Comparison of ENCODE assay signal across 8 cellular contexts in genomic region chr11:22624742-22625447, GRCh38. TPM values are rescaled to one million over a fixed set of nuclear protein-coding genes. Genes with fewer than 3 reads are reported as not detected.
DNase-seq lines count a peak whose midpoint lies in the region; ATAC-seq and TF ChIP-seq lines count a peak whose summit lies in the region.

No MANE protein-coding gene starts in this region.

- H3K27ac ChIP-seq in GM23338 (ENCODE audit: low read depth) (peak overlapping the region; percentile 99), heart right ventricle (peak overlapping the region; percentile 60 to 94 (median 85))

- H3K4me3 Mint-ChIP-seq in GM23338: peak overlapping the region; percentile 96
- H3K4me3 Mint-ChIP-seq in activated naive CD8-positive, alpha-beta T cell treated with anti-CD3 and anti-CD28 coated beads, Interleukin-2, amount 50 U/mL, for 24 hours: peak overlapping the region; percentile 95

- H3K9me2 ChIP-seq in GM23338 (ENCODE audit: insufficient read depth): no peaks in the 10 kb centered on the region

- peak overlapping the region; percentile 100 for H3K27ac Mint-ChIP-seq in GM23338
- peak overlapping the region; percentile 97 for H3K27ac Mint-ChIP-seq in activated naive CD8-positive, alpha-beta T cell treated with anti-CD3 and anti-CD28 coated beads, Interleukin-2, amount 50 U/mL, for 24 hours

- TF ChIP-seq CTCF in GM23338 (conservative IDR thresholded peaks at IDR 0.05; ENCODE audit: low read depth in 2 of 2) (peak; percentile 41 to 60), heart right ventricle (IDR thresholded peaks at IDR 0.05) (peak in 7 of 9 donors; percentile 2 to 68 (median 51))

- peak overlapping the region; percentile 88 for H3K4me2 ChIP-seq in GM23338

- H2AFZ ChIP-seq in GM23338: peak overlapping the region; percentile 89; the same call in 1 of the 2 replicates

- peak; percentile 49 for DNase-seq in GM03348 (ENCODE audit: low spot score)
- peak; percentile 90 for DNase-seq in GM23338 (ENCODE audit: low spot score)
- DNase-seq in LHCN-M2 (ENCODE audit: low read depth): peak; percentile 44
- peak; percentile 47 for DNase-seq in RPMI7951 (ENCODE audit: low read depth)
- DNase-seq in activated naive CD8-positive, alpha-beta T cell treated with anti-CD3 and anti-CD28 coated beads, Interleukin-2, amount 50 U/mL, for 24 hours: peak; percentile 66
- peak; percentile 55 to 57 for DNase-seq in heart right ventricle
- DNase-seq in posterior vena cava (ENCODE audit: low spot score): peak; percentile 86
- DNase-seq in GDM1 (lab: John Stamatoyannopoulos, UW): no peak

- peak overlapping the region; percentile 67 for H3K4me3 ChIP-seq in GM23338
- H3K4me3 ChIP-seq in heart right ventricle: peak overlapping the region; percentile 37 to 98 (median 84)

- H3K9me3 ChIP-seq in heart right ventricle: no peaks in the 10 kb centered on the region

- 0 out of 2 replicates have a peak, but pooled peaks cover 5% of the 10 kb centered on the region for H3F3A ChIP-seq in GM23338 (replicated peaks; ENCODE audit: low read depth)

- peaks cover 4% of the 10 kb centered on the region for H3K36me3 Mint-ChIP-seq in GM23338 (ENCODE audit: low read depth)
- peaks cover 33% of the 10 kb centered on the region for H3K36me3 Mint-ChIP-seq in activated naive CD8-positive, alpha-beta T cell treated with anti-CD3 and anti-CD28 coated beads, Interleukin-2, amount 50 U/mL, for 24 hours (ENCODE audit: low read depth)

- no peaks in the 10 kb centered on the region for H3K27me3 ChIP-seq in GM23338 (ENCODE audit: insufficient read depth)
- H3K27me3 ChIP-seq in heart right ventricle: no peaks in the 10 kb centered on the region

- H3K4me1 Mint-ChIP-seq in GM23338: peaks cover 16% of the 10 kb centered on the region; the same call in 2 of the 3 replicates
- peaks cover 40% of the 10 kb centered on the region for H3K4me1 Mint-ChIP-seq in activated naive CD8-positive, alpha-beta T cell treated with anti-CD3 and anti-CD28 coated beads, Interleukin-2, amount 50 U/mL, for 24 hours

- WGBS in heart right ventricle, 2 donors: 3 to 4% methylated on average over 31 of the region's 31 CpGs

- no peaks in the 10 kb centered on the region for H3K27me3 Mint-ChIP-seq in GM23338 (ENCODE audit: insufficient read depth, low read depth, poor library complexity)
- no peaks in the 10 kb centered on the region for H3K27me3 Mint-ChIP-seq in activated naive CD8-positive, alpha-beta T cell treated with anti-CD3 and anti-CD28 coated beads, Interleukin-2, amount 50 U/mL, for 24 hours

- intact Hi-C loops in heart right ventricle (cut with DNase I): loop anchor here in 3 of 10 donors (2.0 to 10.0 kb wide), 4 partner anchors 102 to 192 kb away; no protein-coding TSS in a partner anchor
- intact Hi-C loops in posterior vena cava (cut with DNase I): no loop called here

- H3K4me1 ChIP-seq in GM23338 (ENCODE audit: insufficient read depth): peaks cover 21% of the 10 kb centered on the region
- H3K4me1 ChIP-seq in heart right ventricle: peaks cover 0 to 22% (median 18%) of the 10 kb centered on the region in 9 donors

- peaks cover 28% of the 10 kb centered on the region for H3K79me2 ChIP-seq in GM23338 (replicated peaks; ENCODE audit: insufficient read depth)

- H3K36me3 ChIP-seq in GM23338 (ENCODE audit: insufficient read depth) (no peaks in the 10 kb centered on the region), heart right ventricle (no peaks in the 10 kb centered on the region)

- H3K9me3 Mint-ChIP-seq in GM23338: no peaks in the 10 kb centered on the region
- peaks cover 2% of the 10 kb centered on the region for H3K9me3 Mint-ChIP-seq in activated naive CD8-positive, alpha-beta T cell treated with anti-CD3 and anti-CD28 coated beads, Interleukin-2, amount 50 U/mL, for 24 hours

- H4K20me1 ChIP-seq in GM23338 (replicated peaks; ENCODE audit: insufficient read depth): no peaks in the 10 kb centered on the region; the same call in 1 of the 2 replicates

- ATAC-seq in GM23338 (peak; percentile 80), heart right ventricle (peak; percentile 71 to 92 (median 82))
- ATAC-seq in activated naive CD8-positive, alpha-beta T cell treated with anti-CD3 and anti-CD28 coated beads, Interleukin-2, amount 50 U/mL, for 24 hours: peak; percentile 58

TF ChIP-seq in GM23338, 12 proteins besides CTCF, POLR2A, EP300 and RAD21 (continues in another document):
- TF ChIP-seq ETS1 (IDR thresholded peaks at IDR 0.05): no peak; the same call in 1 of the 2 replicates
- TF ChIP-seq EZH2phosphoT487 (IDR thresholded peaks at IDR 0.05; ENCODE audit: unreplicated experiment): no peak

RNA-seq across cellular contexts. Expression of gene FANCF, which starts 0.7 kb away (rescaled TPM):
- total RNA-seq in GM23338 (2014; rRNA removed; shearing (Covaris generic)): 31.8 and 34.6 TPM in 2 replicates
- 17.0 and 18.8 TPM in 2 replicates for polyA plus RNA-seq in GM23338 (2016; fragmentation: Nextera tagmentation; extraction: Ambion mirVana)
- total RNA-seq in LHCN-M2 (2014; rRNA removed): 8.6 and 9.1 TPM in 2 replicates
- polyA plus RNA-seq in LHCN-M2 (2012): 3.1 TPM
- total RNA-seq in RPMI7951 (2014; rRNA removed; shearing (Covaris generic)): 7.3 and 9.5 TPM in 2 replicates
- total RNA-seq in heart right ventricle: 1 to 10 TPM; 3.1 to 7.6 (median 4.8) TPM
- 1 to 10 TPM; 3.5 to 4.4 TPM for polyA plus RNA-seq in heart right ventricle
- 1 to 10 TPM; 5.1 to 5.6 TPM for total RNA-seq in posterior vena cava

RNA-seq across cellular contexts. Expression of gene GAS2, which starts 41.5 kb away (rescaled TPM):
- 5.0 and 6.7 TPM in 2 replicates for total RNA-seq in GM23338 (2014; rRNA removed; shearing (Covaris generic))
- 1.4 and 2.6 TPM in 2 replicates for polyA plus RNA-seq in GM23338 (2016; fragmentation: Nextera tagmentation; extraction: Ambion mirVana)
- 0.40 and 1.6 TPM in 2 replicates for total RNA-seq in LHCN-M2 (2014; rRNA removed)
- polyA plus RNA-seq in LHCN-M2 (2012): 0.46 TPM
- 1.1 TPM in 1 of 2 replicates, not detected in the other for total RNA-seq in RPMI7951 (2014; rRNA removed; shearing (Covaris generic))
- 10 to 100 TPM in 8 of 10 donors, 1 to 10 TPM in 2; 7.4 to 21.7 (median 14.1) TPM for total RNA-seq in heart right ventricle
- 1 to 10 TPM; 1.5 to 6.9 TPM for polyA plus RNA-seq in heart right ventricle
- 1 to 10 TPM; 1.2 to 1.5 TPM for total RNA-seq in posterior vena cava
